11 cellular contexts compared by ENCODE assay signal in the genomic region with DNA sequence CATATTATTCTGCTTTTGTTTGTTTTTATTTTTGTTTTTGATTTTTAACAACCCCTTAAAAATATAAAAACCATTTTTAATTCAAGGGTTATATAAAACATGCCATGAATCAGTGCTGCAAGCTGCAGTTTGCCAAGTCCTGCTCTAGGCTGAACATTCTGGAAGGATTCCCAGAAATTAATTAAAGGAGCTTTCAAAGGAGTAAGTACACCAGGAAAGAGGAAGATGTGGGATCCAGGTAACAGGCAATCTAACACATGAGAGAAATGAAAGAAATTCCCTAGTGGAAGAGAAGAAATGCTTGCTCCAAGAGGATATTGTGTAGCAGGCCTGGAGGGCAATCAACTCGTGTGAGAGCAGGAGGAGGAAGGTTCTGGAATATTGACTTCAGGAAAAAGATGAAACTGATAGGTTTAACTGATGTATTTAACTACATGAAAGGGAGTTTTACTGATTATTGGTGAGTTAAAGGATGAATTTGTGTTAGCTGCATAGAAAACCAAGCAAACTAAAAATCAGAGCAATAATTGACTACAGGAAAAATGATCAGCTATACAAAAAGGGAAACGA.
A peak's percentile ranks its signal among the peaks of the same experiment; 100 is the strongest.
DNase-seq lines count a peak whose midpoint lies in the region; FAIRE-seq and TF ChIP-seq lines count a peak whose summit lies in the region.
"Had no signal": no experiment of that assay in that cellular context is flagged by ENCODE, and none has a peak within 500 bp of the region (broad histone marks: within the 10 kb centered on the region; RNA-seq: fewer than 3 reads in every experiment).

No MANE protein-coding gene starts in this region.

- H3K36me3 ChIP-seq in bronchial epithelial cell (ENCODE audit: control insufficient read depth, insufficient read depth, low read length), result no peaks in the 10 kb centered on the region

- TF ChIP-seq CTCF in LNCaP clone FGC (IDR thresholded peaks at IDR 0.05; ENCODE audit: control insufficient read depth, extremely low read depth, insufficient read depth) (no peak), bronchial epithelial cell (IDR thresholded peaks at IDR 0.05; ENCODE audit: insufficient read depth, low read length, severe bottlenecking) (no peak)

- no peaks in the 10 kb centered on the region for H3K27me3 ChIP-seq in bronchial epithelial cell (ENCODE audit: control insufficient read depth, insufficient read depth, low read length)
- H3K27me3 ChIP-seq: hepatocyte had no signal

- no peak for FAIRE-seq in bronchial epithelial cell (lab: Jason Lieb, UNC)

- H3K4me3 ChIP-seq in LNCaP clone FGC (ENCODE audit: low read depth, low read length) (no peak overlapping the region), bronchial epithelial cell (ENCODE audit: low read depth, low read length) (no peak overlapping the region)
- H3K4me3 ChIP-seq: hepatocyte, skin epidermis had no signal

- peak; percentile 53 for DNase-seq in AG20443 (ENCODE audit: low spot score)
- peak; percentile 71 for DNase-seq in LNCaP clone FGC (ENCODE audit: low read depth)
- peak; percentile 76 for DNase-seq in bronchial epithelial cell (ENCODE audit: low read depth)
- peak; percentile 66 for DNase-seq in kidney tubule cell (ENCODE audit: low spot score)
- no peak for DNase-seq in DMS153 (lab: John Stamatoyannopoulos, UW)
- DNase-seq in SHP77 (lab: John Stamatoyannopoulos, UW), result no peak
- DNase-seq in T1000 (lab: John Stamatoyannopoulos, UW), result no peak
- no peak for DNase-seq in NCI-H82 treated with DMSO at 0.1 percent for 48 hours (lab: John Stamatoyannopoulos, UW; ENCODE audit: unreplicated experiment)
- DNase-seq: effector CD4-positive, alpha-beta T cell had no signal

Comparison
In these comparisons a context has a peak if more than half of its experiments do, and no peak if none do; other contexts are left out.
1. DNase-seq: peak in AG20443 (single experiment), LNCaP clone FGC (single experiment), bronchial epithelial cell (single experiment) and kidney tubule cell (single experiment); none in DMS153 (single experiment), SHP77 (0 of 2), T1000 (single experiment) and NCI-H82 treated with DMSO at 0.1 percent for 48 hours (single experiment).